ENCODE assay signal across 8 cellular contexts in the genomic region with DNA sequence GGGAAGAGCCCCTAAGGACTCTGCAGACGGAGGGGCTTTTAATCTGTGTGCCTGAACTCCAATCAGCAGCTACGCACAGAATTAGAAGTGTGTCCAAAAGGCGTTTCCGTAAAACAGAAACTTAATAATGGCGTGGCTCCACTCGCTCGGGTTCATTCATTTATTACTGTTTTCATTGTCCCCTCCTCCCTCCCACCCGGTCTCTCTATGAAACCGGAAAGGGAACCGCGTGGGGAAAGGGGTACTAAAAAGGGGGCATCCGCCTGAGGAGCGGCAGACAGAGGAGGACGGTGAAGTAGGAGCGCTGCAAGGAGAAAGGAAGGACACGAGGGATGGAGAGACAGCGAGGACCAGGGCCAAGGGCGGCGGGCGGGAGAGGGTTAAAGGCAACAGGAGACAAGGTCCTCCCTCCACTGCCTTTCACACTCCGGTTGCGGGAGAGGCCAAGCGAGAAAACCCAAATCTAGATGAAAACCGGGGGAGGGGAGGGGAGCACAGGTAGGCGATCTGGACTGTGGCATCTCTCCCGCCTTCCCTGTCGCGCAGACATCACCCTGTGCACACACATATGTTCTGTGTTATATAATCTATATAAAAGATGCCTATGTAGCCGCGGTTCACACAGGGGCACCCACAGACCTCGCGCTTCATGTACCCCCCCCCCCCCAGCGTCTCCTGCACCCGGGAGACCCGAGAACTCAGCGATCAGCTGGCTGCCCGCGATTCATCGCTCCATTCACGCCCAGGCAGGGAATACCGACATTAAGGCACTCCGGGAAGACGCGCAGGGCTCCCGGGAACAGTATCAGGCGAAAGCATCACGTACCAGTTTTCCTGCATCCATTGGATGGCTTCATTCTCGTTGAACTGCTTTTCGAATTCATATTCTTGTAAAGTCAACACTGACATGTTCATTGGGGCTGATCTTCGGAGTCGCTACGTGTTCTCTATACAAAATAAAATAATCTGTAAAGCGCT. TPM values are rescaled to one million over a fixed set of nuclear protein-coding genes. Genes with fewer than 3 reads are reported as not detected.
A peak's percentile ranks its signal among the peaks of the same experiment; 100 is the strongest.
DNase-seq lines count a peak whose midpoint lies in the region; ATAC-seq and TF ChIP-seq lines count a peak whose summit lies in the region.

No MANE protein-coding gene starts in this region.

- peak; percentile 6 for ATAC-seq in GM23338
- ATAC-seq in activated CD4-positive, CD25-positive, alpha-beta regulatory T cell treated with anti-CD3 and anti-CD28 coated beads, Interleukin-2, amount 50 U/mL, for 24 hours, result peak; percentile 19 to 20

- TF ChIP-seq CTCF in GM23338 (conservative IDR thresholded peaks at IDR 0.05; ENCODE audit: low read depth in 2 of 2), result no peak

- peak overlapping the region; percentile 88 for H3K4me2 ChIP-seq in GM23338

- peak overlapping the region; percentile 97 for H3K27ac Mint-ChIP-seq in GM23338

- peaks cover 12% of the 10 kb centered on the region for H3K27me3 Mint-ChIP-seq in GM23338 (ENCODE audit: insufficient read depth, low read depth, poor library complexity)

- no peaks in the 10 kb centered on the region for H3K9me2 ChIP-seq in GM23338 (ENCODE audit: insufficient read depth)

- H3K4me1 ChIP-seq in GM23338 (ENCODE audit: insufficient read depth), result peaks cover 45% of the 10 kb centered on the region

- H2AFZ ChIP-seq in GM23338, result peak overlapping the region; percentile 35; the same call in 1 of the 2 replicates

- peak overlapping the region; percentile 96 for H3K4me3 ChIP-seq in GM23338

- H3K27ac ChIP-seq in GM23338 (ENCODE audit: low read depth), result peak overlapping the region; percentile 97

- H3K4me3 Mint-ChIP-seq in GM23338, result peak overlapping the region; percentile 96

- no peaks in the 10 kb centered on the region for H4K20me1 ChIP-seq in GM23338 (replicated peaks; ENCODE audit: insufficient read depth)

- peaks cover 40% of the 10 kb centered on the region for H3K4me1 Mint-ChIP-seq in GM23338

- no peaks in the 10 kb centered on the region for H3K36me3 ChIP-seq in GM23338 (ENCODE audit: insufficient read depth)

- peaks cover 28% of the 10 kb centered on the region for H3K36me3 Mint-ChIP-seq in GM23338 (ENCODE audit: low read depth)

- no peaks in the 10 kb centered on the region for H3K27me3 ChIP-seq in GM23338 (ENCODE audit: insufficient read depth)

- peak; percentile 33 for DNase-seq in COR-L47 (lab: John Stamatoyannopoulos, UW)
- peak; percentile 56 for DNase-seq in GM23338 (ENCODE audit: low spot score)
- DNase-seq in NCI-H2029 (lab: John Stamatoyannopoulos, UW), result peak; percentile 2
- DNase-seq in cerebellar cortex (ENCODE audit: low spot score), result peak; percentile 79
- peak; percentile 56 for DNase-seq in kidney glomerular epithelial cell (lab: John Stamatoyannopoulos, UW)
- DNase-seq in stimulated activated CD4-positive, alpha-beta T cell treated with anti-CD3 and anti-CD28 coated beads, Interleukin-15, amount 100 ng/mL, for 24 hours, result peak; percentile 76
- DNase-seq in OCI-M2 (lab: John Stamatoyannopoulos, UW; ENCODE audit: unreplicated experiment), result no peak

- H3F3A ChIP-seq in GM23338 (replicated peaks; ENCODE audit: low read depth), result 0 out of 2 replicates have a peak, but pooled peaks cover 16% of the 10 kb centered on the region

- peaks cover 2% of the 10 kb centered on the region; the same call in 2 of the 3 replicates for H3K9me3 Mint-ChIP-seq in GM23338

- peaks cover 53% of the 10 kb centered on the region for H3K79me2 ChIP-seq in GM23338 (replicated peaks; ENCODE audit: insufficient read depth)

TF ChIP-seq in GM23338, 12 proteins besides CTCF, POLR2A, EP300 and RAD21:
- TF ChIP-seq, protein P1, sequence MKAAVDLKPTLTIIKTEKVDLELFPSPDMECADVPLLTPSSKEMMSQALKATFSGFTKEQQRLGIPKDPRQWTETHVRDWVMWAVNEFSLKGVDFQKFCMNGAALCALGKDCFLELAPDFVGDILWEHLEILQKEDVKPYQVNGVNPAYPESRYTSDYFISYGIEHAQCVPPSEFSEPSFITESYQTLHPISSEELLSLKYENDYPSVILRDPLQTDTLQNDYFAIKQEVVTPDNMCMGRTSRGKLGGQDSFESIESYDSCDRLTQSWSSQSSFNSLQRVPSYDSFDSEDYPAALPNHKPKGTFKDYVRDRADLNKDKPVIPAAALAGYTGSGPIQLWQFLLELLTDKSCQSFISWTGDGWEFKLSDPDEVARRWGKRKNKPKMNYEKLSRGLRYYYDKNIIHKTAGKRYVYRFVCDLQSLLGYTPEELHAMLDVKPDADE (IDR thresholded peaks at IDR 0.05), result peak; percentile 37; the same call in 1 of the 2 replicates
- TF ChIP-seq EZH2phosphoT487 (IDR thresholded peaks at IDR 0.05; ENCODE audit: unreplicated experiment), result no peak
- TF ChIP-seq CREB1 (CRISPR knock-in tag; IDR thresholded peaks at IDR 0.05; ENCODE audit: low read depth), result no peak
- TF ChIP-seq ZNF331 (CRISPR knock-in tag; IDR thresholded peaks at IDR 0.05; ENCODE audit: low read depth), result no peak
- TF ChIP-seq POLR2AphosphoS5 (IDR thresholded peaks at IDR 0.05; ENCODE audit: low read depth), result peak; percentile 58

RNA-seq across cellular contexts. Expression of a gene that starts 0.7 kb away (rescaled TPM):
- 84.6 and 89.5 TPM in 2 replicates for total RNA-seq in GM23338 (2014; rRNA removed; shearing (Covaris generic))
- 74.5 and 82.7 TPM in 2 replicates for polyA plus RNA-seq in GM23338 (2016; fragmentation: Nextera tagmentation; extraction: Ambion mirVana)
